In genomic region chr20:17904027-17904426, GRCh38 we compare ENCODE assay signal across 11 cellular contexts.
DNase-seq lines count a peak whose midpoint lies in the region; ATAC-seq lines count a peak whose summit lies in the region.
"Had no signal": no experiment of that assay in that cellular context is flagged by ENCODE, and none has a peak within 500 bp of the region (broad histone marks: within the 10 kb centered on the region; RNA-seq: fewer than 3 reads in every experiment).

No MANE protein-coding gene starts in this region.

- H3K36me3 Mint-ChIP-seq in natural killer cell treated with Interleukin-12 subunit alpha and Interleukin-12 subunit beta and Interleukin-15 and Interleukin-18, amount 100 ng/mL, for 72 hours, result no peaks in the 10 kb centered on the region

- peaks cover 0 to 1% of the 10 kb centered on the region in 2 donors for H3K27me3 Mint-ChIP-seq in natural killer cell treated with Interleukin-12 subunit alpha and Interleukin-12 subunit beta and Interleukin-15 and Interleukin-18, amount 100 ng/mL, for 72 hours

- H3K4me3 Mint-ChIP-seq in natural killer cell treated with Interleukin-12 subunit alpha and Interleukin-12 subunit beta and Interleukin-15 and Interleukin-18, amount 100 ng/mL, for 72 hours, result no peak overlapping the region

- H3K4me1 Mint-ChIP-seq in natural killer cell treated with Interleukin-12 subunit alpha and Interleukin-12 subunit beta and Interleukin-15 and Interleukin-18, amount 100 ng/mL, for 72 hours (ENCODE audit: low read depth in 2 of 2), result peaks cover 5 to 18% of the 10 kb centered on the region in 2 donors

- H3K27ac Mint-ChIP-seq in natural killer cell treated with Interleukin-12 subunit alpha and Interleukin-12 subunit beta and Interleukin-15 and Interleukin-18, amount 100 ng/mL, for 72 hours, result peak overlapping the region in 1 of 2 donors; percentile 87

- peak; percentile 90 for ATAC-seq in GM18868 (IDR thresholded peaks at IDR 0.05; ENCODE audit: unreplicated experiment)
- ATAC-seq in GM21619 (IDR thresholded peaks at IDR 0.05; ENCODE audit: unreplicated experiment), result peak; percentile 92
- ATAC-seq in HG03378 (IDR thresholded peaks at IDR 0.05; ENCODE audit: unreplicated experiment), result peak; percentile 96
- ATAC-seq in natural killer cell treated with Interleukin-12 subunit alpha and Interleukin-12 subunit beta and Interleukin-15 and Interleukin-18, amount 100 ng/mL, for 72 hours, result peak; percentile 84 to 94

- no peaks in the 10 kb centered on the region for H3K9me3 Mint-ChIP-seq in natural killer cell treated with Interleukin-12 subunit alpha and Interleukin-12 subunit beta and Interleukin-15 and Interleukin-18, amount 100 ng/mL, for 72 hours

- no peak for DNase-seq in natural killer cell treated with Interleukin-12 subunit alpha and Interleukin-12 subunit beta and Interleukin-15 and Interleukin-18, amount 100 ng/mL, for 72 hours (ENCODE audit: low spot score)
- no peak for DNase-seq in stimulated activated naive CD4-positive, alpha-beta T cell treated with Interleukin-2 at 50 U/mL for 16 hours (lab: John Stamatoyannopoulos, UW)
- DNase-seq in NK-92 treated with Interleukin-12 subunit alpha and Interleukin-12 subunit beta, amount 100 ng/mL, for 24 hours (lab: John Stamatoyannopoulos, UW), result no peak
- DNase-seq in iPS-NIHi7 (ENCODE audit: extremely low spot score), result no peak
- no peak for DNase-seq in HT-29 (ENCODE audit: low spot score)
- DNase-seq: MV-4-11, retina, T1000 had no signal
